ENCODE assay signal across 1 cellular context in the genomic region with DNA sequence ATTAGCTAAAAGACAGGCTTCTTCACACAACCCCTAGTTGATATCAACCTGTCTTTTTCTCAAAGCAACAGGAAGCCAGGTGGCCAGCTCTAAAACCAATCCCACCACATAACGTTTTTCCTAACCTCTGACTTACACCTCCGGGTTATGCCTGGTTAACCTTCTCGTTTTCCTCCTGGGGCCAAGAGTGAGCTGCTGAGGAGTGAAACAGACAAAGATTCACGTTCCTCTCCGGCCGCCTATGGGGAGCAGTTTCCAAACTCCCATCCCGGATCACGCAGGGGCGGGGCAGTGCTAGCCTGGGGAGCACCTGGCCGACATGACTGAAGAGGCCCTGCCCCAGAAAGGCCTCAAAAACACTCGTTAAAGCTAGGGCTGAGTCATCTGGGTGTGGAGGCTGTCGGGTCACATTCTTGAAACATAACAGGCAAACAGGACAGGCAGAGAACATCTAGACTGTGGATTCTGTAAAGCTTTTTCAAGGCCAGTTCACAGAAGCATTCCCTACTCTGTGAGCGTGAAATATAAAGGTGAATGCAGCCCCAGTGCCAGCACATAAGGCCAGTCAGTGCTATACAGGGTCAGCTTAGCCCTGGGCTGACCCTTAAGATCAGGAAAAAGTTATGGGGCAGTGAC.
TF ChIP-seq lines count a peak whose summit lies in the region.

No MANE protein-coding gene starts in this region.

TF ChIP-seq in K562, 482 proteins besides CTCF, POLR2A, EP300 and RAD21 (continued from another document and continues in another):
- TF ChIP-seq, protein P1, sequence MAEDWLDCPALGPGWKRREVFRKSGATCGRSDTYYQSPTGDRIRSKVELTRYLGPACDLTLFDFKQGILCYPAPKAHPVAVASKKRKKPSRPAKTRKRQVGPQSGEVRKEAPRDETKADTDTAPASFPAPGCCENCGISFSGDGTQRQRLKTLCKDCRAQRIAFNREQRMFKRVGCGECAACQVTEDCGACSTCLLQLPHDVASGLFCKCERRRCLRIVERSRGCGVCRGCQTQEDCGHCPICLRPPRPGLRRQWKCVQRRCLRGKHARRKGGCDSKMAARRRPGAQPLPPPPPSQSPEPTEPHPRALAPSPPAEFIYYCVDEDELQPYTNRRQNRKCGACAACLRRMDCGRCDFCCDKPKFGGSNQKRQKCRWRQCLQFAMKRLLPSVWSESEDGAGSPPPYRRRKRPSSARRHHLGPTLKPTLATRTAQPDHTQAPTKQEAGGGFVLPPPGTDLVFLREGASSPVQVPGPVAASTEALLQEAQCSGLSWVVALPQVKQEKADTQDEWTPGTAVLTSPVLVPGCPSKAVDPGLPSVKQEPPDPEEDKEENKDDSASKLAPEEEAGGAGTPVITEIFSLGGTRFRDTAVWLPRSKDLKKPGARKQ (CRISPR knock-in tag; IDR thresholded peaks at IDR 0.05), result no peak
- TF ChIP-seq ZNF311 (CRISPR knock-in tag; IDR thresholded peaks at IDR 0.05), result no peak
- TF ChIP-seq, protein P2, sequence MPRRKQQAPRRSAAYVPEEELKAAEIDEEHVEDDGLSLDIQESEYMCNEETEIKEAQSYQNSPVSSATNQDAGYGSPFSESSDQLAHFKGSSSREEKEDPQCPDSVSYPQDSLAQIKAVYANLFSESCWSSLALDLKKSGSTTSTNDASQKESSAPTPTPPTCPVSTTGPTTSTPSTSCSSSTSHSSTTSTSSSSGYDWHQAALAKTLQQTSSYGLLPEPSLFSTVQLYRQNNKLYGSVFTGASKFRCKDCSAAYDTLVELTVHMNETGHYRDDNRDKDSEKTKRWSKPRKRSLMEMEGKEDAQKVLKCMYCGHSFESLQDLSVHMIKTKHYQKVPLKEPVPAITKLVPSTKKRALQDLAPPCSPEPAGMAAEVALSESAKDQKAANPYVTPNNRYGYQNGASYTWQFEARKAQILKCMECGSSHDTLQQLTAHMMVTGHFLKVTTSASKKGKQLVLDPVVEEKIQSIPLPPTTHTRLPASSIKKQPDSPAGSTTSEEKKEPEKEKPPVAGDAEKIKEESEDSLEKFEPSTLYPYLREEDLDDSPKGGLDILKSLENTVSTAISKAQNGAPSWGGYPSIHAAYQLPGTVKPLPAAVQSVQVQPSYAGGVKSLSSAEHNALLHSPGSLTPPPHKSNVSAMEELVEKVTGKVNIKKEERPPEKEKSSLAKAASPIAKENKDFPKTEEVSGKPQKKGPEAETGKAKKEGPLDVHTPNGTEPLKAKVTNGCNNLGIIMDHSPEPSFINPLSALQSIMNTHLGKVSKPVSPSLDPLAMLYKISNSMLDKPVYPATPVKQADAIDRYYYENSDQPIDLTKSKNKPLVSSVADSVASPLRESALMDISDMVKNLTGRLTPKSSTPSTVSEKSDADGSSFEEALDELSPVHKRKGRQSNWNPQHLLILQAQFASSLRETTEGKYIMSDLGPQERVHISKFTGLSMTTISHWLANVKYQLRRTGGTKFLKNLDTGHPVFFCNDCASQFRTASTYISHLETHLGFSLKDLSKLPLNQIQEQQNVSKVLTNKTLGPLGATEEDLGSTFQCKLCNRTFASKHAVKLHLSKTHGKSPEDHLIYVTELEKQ (CRISPR knock-in tag; IDR thresholded peaks at IDR 0.05), result no peak
- TF ChIP-seq KDM5B (IDR thresholded peaks at IDR 0.05; ENCODE audit: insufficient replicate concordance, low read depth, low read length), result peak; percentile 85
- TF ChIP-seq HDAC3 (IDR thresholded peaks at IDR 0.05; ENCODE audit: borderline replicate concordance, partially characterized antibody), result peak; percentile 39
- no peak for TF ChIP-seq ZNF75A (CRISPR knock-in tag; IDR thresholded peaks at IDR 0.05)
- TF ChIP-seq, protein P3, sequence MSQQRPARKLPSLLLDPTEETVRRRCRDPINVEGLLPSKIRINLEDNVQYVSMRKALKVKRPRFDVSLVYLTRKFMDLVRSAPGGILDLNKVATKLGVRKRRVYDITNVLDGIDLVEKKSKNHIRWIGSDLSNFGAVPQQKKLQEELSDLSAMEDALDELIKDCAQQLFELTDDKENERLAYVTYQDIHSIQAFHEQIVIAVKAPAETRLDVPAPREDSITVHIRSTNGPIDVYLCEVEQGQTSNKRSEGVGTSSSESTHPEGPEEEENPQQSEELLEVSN (IDR thresholded peaks at IDR 0.05; ENCODE audit: borderline replicate concordance in 1 of 2, extremely low read depth in 1 of 2, insufficient read depth in 1 of 2, insufficient read length in 1 of 2, low read depth in 1 of 2, low read length in 1 of 2, poor library complexity in 1 of 2, severe bottlenecking in 1 of 2), result peak; percentile 42 to 53
- TF ChIP-seq SMARCE1 (IDR thresholded peaks at IDR 0.05), result peak; percentile 69
- TF ChIP-seq, protein P4, sequence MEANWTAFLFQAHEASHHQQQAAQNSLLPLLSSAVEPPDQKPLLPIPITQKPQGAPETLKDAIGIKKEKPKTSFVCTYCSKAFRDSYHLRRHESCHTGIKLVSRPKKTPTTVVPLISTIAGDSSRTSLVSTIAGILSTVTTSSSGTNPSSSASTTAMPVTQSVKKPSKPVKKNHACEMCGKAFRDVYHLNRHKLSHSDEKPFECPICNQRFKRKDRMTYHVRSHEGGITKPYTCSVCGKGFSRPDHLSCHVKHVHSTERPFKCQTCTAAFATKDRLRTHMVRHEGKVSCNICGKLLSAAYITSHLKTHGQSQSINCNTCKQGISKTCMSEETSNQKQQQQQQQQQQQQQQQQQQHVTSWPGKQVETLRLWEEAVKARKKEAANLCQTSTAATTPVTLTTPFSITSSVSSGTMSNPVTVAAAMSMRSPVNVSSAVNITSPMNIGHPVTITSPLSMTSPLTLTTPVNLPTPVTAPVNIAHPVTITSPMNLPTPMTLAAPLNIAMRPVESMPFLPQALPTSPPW (CRISPR knock-in tag; IDR thresholded peaks at IDR 0.05), result peak; percentile 46
- TF ChIP-seq, protein P5, sequence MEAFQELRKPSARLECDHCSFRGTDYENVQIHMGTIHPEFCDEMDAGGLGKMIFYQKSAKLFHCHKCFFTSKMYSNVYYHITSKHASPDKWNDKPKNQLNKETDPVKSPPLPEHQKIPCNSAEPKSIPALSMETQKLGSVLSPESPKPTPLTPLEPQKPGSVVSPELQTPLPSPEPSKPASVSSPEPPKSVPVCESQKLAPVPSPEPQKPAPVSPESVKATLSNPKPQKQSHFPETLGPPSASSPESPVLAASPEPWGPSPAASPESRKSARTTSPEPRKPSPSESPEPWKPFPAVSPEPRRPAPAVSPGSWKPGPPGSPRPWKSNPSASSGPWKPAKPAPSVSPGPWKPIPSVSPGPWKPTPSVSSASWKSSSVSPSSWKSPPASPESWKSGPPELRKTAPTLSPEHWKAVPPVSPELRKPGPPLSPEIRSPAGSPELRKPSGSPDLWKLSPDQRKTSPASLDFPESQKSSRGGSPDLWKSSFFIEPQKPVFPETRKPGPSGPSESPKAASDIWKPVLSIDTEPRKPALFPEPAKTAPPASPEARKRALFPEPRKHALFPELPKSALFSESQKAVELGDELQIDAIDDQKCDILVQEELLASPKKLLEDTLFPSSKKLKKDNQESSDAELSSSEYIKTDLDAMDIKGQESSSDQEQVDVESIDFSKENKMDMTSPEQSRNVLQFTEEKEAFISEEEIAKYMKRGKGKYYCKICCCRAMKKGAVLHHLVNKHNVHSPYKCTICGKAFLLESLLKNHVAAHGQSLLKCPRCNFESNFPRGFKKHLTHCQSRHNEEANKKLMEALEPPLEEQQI (IDR thresholded peaks at IDR 0.05), result no peak
- no peak for TF ChIP-seq ZNF507 (tag; conservative IDR thresholded peaks at IDR 0.05)
- TF ChIP-seq ARID2 (IDR thresholded peaks at IDR 0.05), result no peak
- TF ChIP-seq SMAD4 (CRISPR knock-in tag; conservative IDR thresholded peaks at IDR 0.05), result peak; percentile 72
- TF ChIP-seq ETV6 (IDR thresholded peaks at IDR 0.05; ENCODE audit: borderline replicate concordance in 1 of 2, low read depth in 2 of 2, low read length in 1 of 2), result no peak
- TF ChIP-seq ETV6 (CRISPR knock-in tag; IDR thresholded peaks at IDR 0.05; ENCODE audit: borderline replicate concordance), result no peak
- peak; percentile 48; the same call in 1 of the 2 replicates for TF ChIP-seq POLR2AphosphoS5 (IDR thresholded peaks at IDR 0.05; ENCODE audit: control insufficient read depth, insufficient read depth, low read depth, low read length)
- peak; percentile 31; the same call in 1 of the 2 replicates for TF ChIP-seq MYBL2 (IDR thresholded peaks at IDR 0.05; ENCODE audit: low read depth)
- TF ChIP-seq MYBL2 (CRISPR knock-in tag; IDR thresholded peaks at IDR 0.05; ENCODE audit: borderline replicate concordance), result no peak
- TF ChIP-seq ZNF583 (CRISPR knock-in tag; IDR thresholded peaks at IDR 0.05), result peak; percentile 75
- no peak for TF ChIP-seq ZFP30 (CRISPR knock-in tag; IDR thresholded peaks at IDR 0.05; ENCODE audit: borderline replicate concordance)
- TF ChIP-seq ZNF551 (CRISPR knock-in tag; IDR thresholded peaks at IDR 0.05), result no peak
- TF ChIP-seq, protein P6, sequence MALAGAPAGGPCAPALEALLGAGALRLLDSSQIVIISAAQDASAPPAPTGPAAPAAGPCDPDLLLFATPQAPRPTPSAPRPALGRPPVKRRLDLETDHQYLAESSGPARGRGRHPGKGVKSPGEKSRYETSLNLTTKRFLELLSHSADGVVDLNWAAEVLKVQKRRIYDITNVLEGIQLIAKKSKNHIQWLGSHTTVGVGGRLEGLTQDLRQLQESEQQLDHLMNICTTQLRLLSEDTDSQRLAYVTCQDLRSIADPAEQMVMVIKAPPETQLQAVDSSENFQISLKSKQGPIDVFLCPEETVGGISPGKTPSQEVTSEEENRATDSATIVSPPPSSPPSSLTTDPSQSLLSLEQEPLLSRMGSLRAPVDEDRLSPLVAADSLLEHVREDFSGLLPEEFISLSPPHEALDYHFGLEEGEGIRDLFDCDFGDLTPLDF (CRISPR knock-in tag; IDR thresholded peaks at IDR 0.05), result no peak
- no peak for TF ChIP-seq U2AF2 (optimal IDR thresholded peaks at IDR 0.05; ENCODE audit: low read depth, low read length)
- no peak for TF ChIP-seq RHOXF2B (CRISPR knock-in tag; conservative IDR thresholded peaks at IDR 0.05)
- TF ChIP-seq PHF21A (IDR thresholded peaks at IDR 0.05; ENCODE audit: borderline replicate concordance, low read depth), result no peak
- TF ChIP-seq TEAD1 (CRISPR knock-in tag; IDR thresholded peaks at IDR 0.05), result peak; percentile 55 to 73; a peak in 2 of 4 replicates
- peak; percentile 40 for TF ChIP-seq MEIS2 (IDR thresholded peaks at IDR 0.05; ENCODE audit: partially characterized antibody)
- TF ChIP-seq ZBED1 (IDR thresholded peaks at IDR 0.05), result no peak
- no peak for TF ChIP-seq GABPA (tag; conservative IDR thresholded peaks at IDR 0.05; ENCODE audit: low read depth)
- TF ChIP-seq, protein P7, sequence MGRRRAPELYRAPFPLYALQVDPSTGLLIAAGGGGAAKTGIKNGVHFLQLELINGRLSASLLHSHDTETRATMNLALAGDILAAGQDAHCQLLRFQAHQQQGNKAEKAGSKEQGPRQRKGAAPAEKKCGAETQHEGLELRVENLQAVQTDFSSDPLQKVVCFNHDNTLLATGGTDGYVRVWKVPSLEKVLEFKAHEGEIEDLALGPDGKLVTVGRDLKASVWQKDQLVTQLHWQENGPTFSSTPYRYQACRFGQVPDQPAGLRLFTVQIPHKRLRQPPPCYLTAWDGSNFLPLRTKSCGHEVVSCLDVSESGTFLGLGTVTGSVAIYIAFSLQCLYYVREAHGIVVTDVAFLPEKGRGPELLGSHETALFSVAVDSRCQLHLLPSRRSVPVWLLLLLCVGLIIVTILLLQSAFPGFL (CRISPR knock-in tag; IDR thresholded peaks at IDR 0.05), result no peak
- no peak; the same call in 1 of the 2 replicates for TF ChIP-seq ZNF197 (CRISPR knock-in tag; IDR thresholded peaks at IDR 0.05; ENCODE audit: low read depth)
- TF ChIP-seq, protein P8, sequence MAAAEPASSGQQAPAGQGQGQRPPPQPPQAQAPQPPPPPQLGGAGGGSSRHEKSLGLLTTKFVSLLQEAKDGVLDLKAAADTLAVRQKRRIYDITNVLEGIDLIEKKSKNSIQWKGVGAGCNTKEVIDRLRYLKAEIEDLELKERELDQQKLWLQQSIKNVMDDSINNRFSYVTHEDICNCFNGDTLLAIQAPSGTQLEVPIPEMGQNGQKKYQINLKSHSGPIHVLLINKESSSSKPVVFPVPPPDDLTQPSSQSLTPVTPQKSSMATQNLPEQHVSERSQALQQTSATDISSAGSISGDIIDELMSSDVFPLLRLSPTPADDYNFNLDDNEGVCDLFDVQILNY (CRISPR knock-in tag; IDR thresholded peaks at IDR 0.05), result no peak
- TF ChIP-seq, protein P9, sequence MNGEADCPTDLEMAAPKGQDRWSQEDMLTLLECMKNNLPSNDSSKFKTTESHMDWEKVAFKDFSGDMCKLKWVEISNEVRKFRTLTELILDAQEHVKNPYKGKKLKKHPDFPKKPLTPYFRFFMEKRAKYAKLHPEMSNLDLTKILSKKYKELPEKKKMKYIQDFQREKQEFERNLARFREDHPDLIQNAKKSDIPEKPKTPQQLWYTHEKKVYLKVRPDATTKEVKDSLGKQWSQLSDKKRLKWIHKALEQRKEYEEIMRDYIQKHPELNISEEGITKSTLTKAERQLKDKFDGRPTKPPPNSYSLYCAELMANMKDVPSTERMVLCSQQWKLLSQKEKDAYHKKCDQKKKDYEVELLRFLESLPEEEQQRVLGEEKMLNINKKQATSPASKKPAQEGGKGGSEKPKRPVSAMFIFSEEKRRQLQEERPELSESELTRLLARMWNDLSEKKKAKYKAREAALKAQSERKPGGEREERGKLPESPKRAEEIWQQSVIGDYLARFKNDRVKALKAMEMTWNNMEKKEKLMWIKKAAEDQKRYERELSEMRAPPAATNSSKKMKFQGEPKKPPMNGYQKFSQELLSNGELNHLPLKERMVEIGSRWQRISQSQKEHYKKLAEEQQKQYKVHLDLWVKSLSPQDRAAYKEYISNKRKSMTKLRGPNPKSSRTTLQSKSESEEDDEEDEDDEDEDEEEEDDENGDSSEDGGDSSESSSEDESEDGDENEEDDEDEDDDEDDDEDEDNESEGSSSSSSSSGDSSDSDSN (IDR thresholded peaks at IDR 0.05; ENCODE audit: borderline replicate concordance in 1 of 2, low read depth in 2 of 2, low read length in 2 of 2), result 0 out of 4 replicates have a peak, but pooled peaks of 1 of the 2 experiments have one; percentile 36
- no peak for TF ChIP-seq MTF1 (CRISPR knock-in tag; IDR thresholded peaks at IDR 0.05; ENCODE audit: borderline replicate concordance)
- TF ChIP-seq RFX1 (IDR thresholded peaks at IDR 0.05), result no peak
- TF ChIP-seq ATF1 (CRISPR knock-in tag; IDR thresholded peaks at IDR 0.05), result no peak
- no peak for TF ChIP-seq ATF1 (tag; IDR thresholded peaks at IDR 0.05)
- TF ChIP-seq RAD51 (IDR thresholded peaks at IDR 0.05; ENCODE audit: borderline replicate concordance, low read depth), result no peak
- TF ChIP-seq ELF1 (tag; IDR thresholded peaks at IDR 0.05), result no peak
- TF ChIP-seq LEF1 (IDR thresholded peaks at IDR 0.05), result peak; percentile 75; the same call in 1 of the 2 replicates
- TF ChIP-seq, protein P10, sequence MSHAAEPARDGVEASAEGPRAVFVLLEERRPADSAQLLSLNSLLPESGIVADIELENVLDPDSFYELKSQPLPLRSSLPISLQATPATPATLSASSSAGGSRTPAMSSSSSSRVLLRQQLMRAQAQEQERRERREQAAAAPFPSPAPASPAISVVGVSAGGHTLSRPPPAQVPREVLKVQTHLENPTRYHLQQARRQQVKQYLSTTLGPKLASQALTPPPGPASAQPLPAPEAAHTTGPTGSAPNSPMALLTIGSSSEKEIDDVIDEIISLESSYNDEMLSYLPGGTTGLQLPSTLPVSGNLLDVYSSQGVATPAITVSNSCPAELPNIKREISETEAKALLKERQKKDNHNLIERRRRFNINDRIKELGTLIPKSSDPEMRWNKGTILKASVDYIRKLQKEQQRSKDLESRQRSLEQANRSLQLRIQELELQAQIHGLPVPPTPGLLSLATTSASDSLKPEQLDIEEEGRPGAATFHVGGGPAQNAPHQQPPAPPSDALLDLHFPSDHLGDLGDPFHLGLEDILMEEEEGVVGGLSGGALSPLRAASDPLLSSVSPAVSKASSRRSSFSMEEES (CRISPR knock-in tag; IDR thresholded peaks at IDR 0.05), result no peak
- TF ChIP-seq TARDBP (IDR thresholded peaks at IDR 0.05), result no peak
- no peak for TF ChIP-seq CCAR2 (IDR thresholded peaks at IDR 0.05; ENCODE audit: low read depth, low read length)
- TF ChIP-seq SAFB2 (IDR thresholded peaks at IDR 0.05; ENCODE audit: borderline replicate concordance, low read depth, low read length, severe bottlenecking), result no peak
- no peak for TF ChIP-seq DDX20 (tag; IDR thresholded peaks at IDR 0.05; ENCODE audit: low read depth)
